In genomic region chr10:64201936-64202335, GRCh38 we compare ENCODE assay signal across 22 cellular contexts.
A peak's percentile ranks its signal among the peaks of the same experiment; 100 is the strongest.
DNase-seq lines count a peak whose midpoint lies in the region; ATAC-seq and TF ChIP-seq lines count a peak whose summit lies in the region.
"Had no signal": no experiment of that assay in that cellular context is flagged by ENCODE, and none has a peak within 500 bp of the region (broad histone marks: within the 10 kb centered on the region; RNA-seq: fewer than 3 reads in every experiment).

No MANE protein-coding gene starts in this region.

- intact Hi-C loops in mucosa of descending colon (cut with DNase I, micrococcal nuclease) = no loop called here

- no peak overlapping the region for H3K4me3 ChIP-seq in mucosa of descending colon
- H3K4me3 ChIP-seq: BLaER1, GM12878 had no signal

- TF ChIP-seq CTCF in mucosa of descending colon (IDR thresholded peaks at IDR 0.05) = no peak

- no peaks in the 10 kb centered on the region for H3K9me3 ChIP-seq in mucosa of descending colon
- H3K9me3 ChIP-seq: BE2C had no signal

- ATAC-seq in mucosa of descending colon (peak; percentile 66), HG02981 (IDR thresholded peaks at IDR 0.05; ENCODE audit: unreplicated experiment) (no peak)
- ATAC-seq: GM12878 had no signal

- DNase-seq in NCI-H748 (lab: John Stamatoyannopoulos, UW; ENCODE audit: unreplicated experiment) (peak; percentile 24), NCI-H748 treated with DMSO at 0.1 percent for 48 hours (lab: John Stamatoyannopoulos, UW) (peak; percentile 18), mucosa of descending colon (no peak), cerebellar cortex (ENCODE audit: low spot score) (no peak)
- DNase-seq: 8988T; ACHN; BE2C; C1 segment of cervical spinal cord; CD4-positive, alpha-beta memory T cell; CD4-positive, CD25-positive, alpha-beta regulatory T cell; CD8-positive, alpha-beta memory T cell; COR-L47; DMS 273 treated with DMSO at 0.1 percent for 48 hours; DMS153; DMS53; DMS79; DND-41; EL; GDM1 had no signal

- no peaks in the 10 kb centered on the region for H3K4me1 ChIP-seq in mucosa of descending colon (ENCODE audit: low read depth)
- H3K4me1 ChIP-seq: BE2C, BLaER1 had no signal

- no peaks in the 10 kb centered on the region for H3K36me3 ChIP-seq in mucosa of descending colon (ENCODE audit: low read depth)
- H3K36me3 ChIP-seq: BE2C, BLaER1 had no signal

Comparison
In these comparisons a context has a peak if more than half of its experiments do, and no peak if none do; other contexts are left out.
1. DNase-seq: peak in NCI-H748 (single experiment) and NCI-H748 treated with DMSO at 0.1 percent for 48 hours (single experiment); none in mucosa of descending colon (0 of 3) and cerebellar cortex (single experiment).